In the genomic region with DNA sequence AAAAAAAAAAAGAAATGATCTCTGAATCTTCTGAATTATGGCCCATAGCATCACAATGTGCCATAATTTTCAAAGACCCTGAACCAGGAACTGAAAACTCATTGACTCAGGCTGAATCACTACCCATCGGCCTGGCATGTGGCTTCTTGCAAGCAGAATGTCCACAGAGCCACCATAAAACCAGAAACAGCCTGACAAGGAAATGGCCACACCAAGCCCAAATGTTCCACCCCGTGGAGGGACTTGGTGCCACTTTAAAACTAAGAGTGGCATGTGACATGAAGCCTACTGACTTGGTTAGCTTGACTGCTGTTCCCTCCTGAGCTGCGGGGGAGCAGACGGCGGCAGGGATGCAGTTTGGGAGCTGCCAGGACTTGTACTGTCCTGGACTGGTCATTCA, we compare ENCODE assay signal across 14 cellular contexts.
A peak's percentile ranks its signal among the peaks of the same experiment; 100 is the strongest.
DNase-seq lines count a peak whose midpoint lies in the region; ATAC-seq, FAIRE-seq and TF ChIP-seq lines count a peak whose summit lies in the region.
"Had no signal": no experiment of that assay in that cellular context is flagged by ENCODE, and none has a peak within 500 bp of the region (broad histone marks: within the 10 kb centered on the region; RNA-seq: fewer than 3 reads in every experiment).

No MANE protein-coding gene starts in this region.

- H3K9me3 ChIP-seq in muscle layer of duodenum (ENCODE audit: control insufficient read depth in 1 of 2, low read length in 2 of 2) = no peaks in the 10 kb centered on the region
- H3K9me3 ChIP-seq in CD4-positive, alpha-beta memory T cell (ENCODE audit: control insufficient read depth in 1 of 2, low read length in 2 of 2) = no peaks in the 10 kb centered on the region
- H3K9me3 ChIP-seq: SJSA1 had no signal

- H3K9me3 Mint-ChIP-seq in CD14-positive monocyte = no peaks in the 10 kb centered on the region
- H3K9me3 Mint-ChIP-seq in CD4-positive, alpha-beta memory T cell = no peaks in the 10 kb centered on the region
- H3K9me3 Mint-ChIP-seq: activated CD8-positive, alpha-beta T cell treated with anti-CD3 and anti-CD28 coated beads for 36 hours had no signal

- peaks cover 73% of the 10 kb centered on the region for H3K4me1 Mint-ChIP-seq in CD14-positive monocyte
- peaks cover 54 to 95% (median 71%) of the 10 kb centered on the region in 4 donors for H3K4me1 Mint-ChIP-seq in CD4-positive, alpha-beta memory T cell

- CTCF ChIA-PET in CD4-positive, alpha-beta memory T cell (lab: Charles Lee; ENCODE audit: partially characterized antibody) = interaction anchor here (1.4 to 13.6 kb wide), 4 partner anchors 13 to 55 kb away, joined by 4 to 135 read pairs (median 58); no protein-coding TSS in a partner anchor

- H3K36me3 Mint-ChIP-seq in CD14-positive monocyte = peaks cover 66 to 71% of the 10 kb centered on the region in 2 donors
- H3K36me3 Mint-ChIP-seq in CD4-positive, alpha-beta memory T cell = peaks cover 11 to 53% of the 10 kb centered on the region in 2 donors

- POLR2A ChIA-PET in CD4-positive, alpha-beta memory T cell (lab: Charles Lee; ENCODE audit: partially characterized antibody) = interaction anchor here (0.8 to 2.9 kb wide), 5 partner anchors 15 to 54 kb away, joined by 3 to 10 read pairs (median 4); no protein-coding TSS in a partner anchor

- no peak for ATAC-seq in HG02571 (IDR thresholded peaks at IDR 0.05; ENCODE audit: unreplicated experiment)
- ATAC-seq in HG02885 (IDR thresholded peaks at IDR 0.05; ENCODE audit: poor library complexity, unreplicated experiment) = no peak
- ATAC-seq: activated CD8-positive, alpha-beta T cell treated with anti-CD3 and anti-CD28 coated beads for 36 hours; HepG2 had no signal

- no peak for FAIRE-seq in bronchial epithelial cell (lab: Jason Lieb, UNC)
- FAIRE-seq: HepG2 had no signal

- H3K36me3 ChIP-seq in bronchial epithelial cell (ENCODE audit: control insufficient read depth, insufficient read depth, low read length) = peaks cover 6% of the 10 kb centered on the region
- H3K36me3 ChIP-seq in muscle layer of duodenum (ENCODE audit: control insufficient read depth in 1 of 2, insufficient read depth in 2 of 2, low read length in 2 of 2) = peaks cover 0 to 3% of the 10 kb centered on the region in 2 donors
- peaks cover 7% of the 10 kb centered on the region for H3K36me3 ChIP-seq in CD4-positive, alpha-beta memory T cell (ENCODE audit: insufficient read depth, low read length)

- peak overlapping the region; percentile 5 for H3K27ac ChIP-seq in muscle layer of duodenum (ENCODE audit: low read length)
- no peak overlapping the region for H3K27ac ChIP-seq in CD4-positive, alpha-beta memory T cell (ENCODE audit: low read depth, low read length)
- H3K27ac ChIP-seq: SJSA1 had no signal

- TF ChIP-seq CTCF in CD14-positive monocyte (IDR thresholded peaks at IDR 0.05) (no peak), bronchial epithelial cell (IDR thresholded peaks at IDR 0.05; ENCODE audit: insufficient read depth, low read length, severe bottlenecking) (no peak)

- H3K27ac Mint-ChIP-seq in CD14-positive monocyte = peak overlapping the region; percentile 78 to 94 (median 92)
- peak overlapping the region in 3 of 7 donors; percentile 3 to 43 (median 33) for H3K27ac Mint-ChIP-seq in CD4-positive, alpha-beta memory T cell

- DNase-seq in CD14-positive monocyte (ENCODE audit: low spot score) (peak; percentile 84), M059J (ENCODE audit: low read depth) (peak; percentile 37), bronchial epithelial cell (ENCODE audit: low read depth) (peak; percentile 86), HK-2 (ENCODE audit: unreplicated experiment) (no peak)
- no peak for DNase-seq in CD4-positive, alpha-beta memory T cell
- DNase-seq: activated CD8-positive, alpha-beta T cell treated with anti-CD3 and anti-CD28 coated beads for 36 hours; anterior cingulate cortex; COR-L47; NCI-H226 had no signal

- no peak overlapping the region for H3K4me3 ChIP-seq in bronchial epithelial cell (ENCODE audit: low read depth, low read length)
- H3K4me3 ChIP-seq in muscle layer of duodenum (ENCODE audit: low read depth in 1 of 2, low read length in 2 of 2) = no peak overlapping the region
- H3K4me3 ChIP-seq in CD4-positive, alpha-beta memory T cell (ENCODE audit: low read length in 2 of 2) = no peak overlapping the region
- H3K4me3 ChIP-seq: SJSA1 had no signal

- peaks cover 27 to 54% of the 10 kb centered on the region in 2 donors for H3K4me1 ChIP-seq in muscle layer of duodenum (ENCODE audit: control insufficient read depth in 1 of 2, insufficient read depth in 2 of 2, low read length in 2 of 2)
- H3K4me1 ChIP-seq in CD4-positive, alpha-beta memory T cell (ENCODE audit: insufficient read depth, low read length) = peaks cover 66% of the 10 kb centered on the region

- H3K27me3 Mint-ChIP-seq in CD14-positive monocyte (ENCODE audit: low read depth in 3 of 3) = peaks cover 0 to 2% (median 1%) of the 10 kb centered on the region in 3 donors
- no peaks in the 10 kb centered on the region for H3K27me3 Mint-ChIP-seq in CD4-positive, alpha-beta memory T cell
- H3K27me3 Mint-ChIP-seq: activated CD8-positive, alpha-beta T cell treated with anti-CD3 and anti-CD28 coated beads for 36 hours had no signal

- intact Hi-C loops in CD14-positive monocyte (cut with micrococcal nuclease) = loop anchor here (5.0 kb wide), 2 partner anchors 35 to 55 kb away; no protein-coding TSS in a partner anchor
- intact Hi-C loops in CD4-positive, alpha-beta memory T cell (cut with micrococcal nuclease) = no loop called here

- H3K4me3 Mint-ChIP-seq in CD14-positive monocyte = no peak overlapping the region
- H3K4me3 Mint-ChIP-seq in CD4-positive, alpha-beta memory T cell = no peak overlapping the region
- H3K4me3 Mint-ChIP-seq: activated CD8-positive, alpha-beta T cell treated with anti-CD3 and anti-CD28 coated beads for 36 hours had no signal

- H3K27me3 ChIP-seq in bronchial epithelial cell (ENCODE audit: control insufficient read depth, insufficient read depth, low read length) = no peaks in the 10 kb centered on the region
- H3K27me3 ChIP-seq in muscle layer of duodenum (ENCODE audit: low read depth, low read length) = no peaks in the 10 kb centered on the region
- no peaks in the 10 kb centered on the region for H3K27me3 ChIP-seq in CD4-positive, alpha-beta memory T cell (ENCODE audit: insufficient read depth, low read length)
- H3K27me3 ChIP-seq: SJSA1 had no signal

Comparison
In these comparisons a context has a peak if more than half of its experiments do, and no peak if none do; other contexts are left out.
1. DNase-seq: peak in CD14-positive monocyte (single experiment), M059J (single experiment) and bronchial epithelial cell (single experiment); none in CD4-positive, alpha-beta memory T cell (0 of 5) and HK-2 (single experiment).